Comparison of ENCODE assay signal across 8 cellular contexts in the genomic region with DNA sequence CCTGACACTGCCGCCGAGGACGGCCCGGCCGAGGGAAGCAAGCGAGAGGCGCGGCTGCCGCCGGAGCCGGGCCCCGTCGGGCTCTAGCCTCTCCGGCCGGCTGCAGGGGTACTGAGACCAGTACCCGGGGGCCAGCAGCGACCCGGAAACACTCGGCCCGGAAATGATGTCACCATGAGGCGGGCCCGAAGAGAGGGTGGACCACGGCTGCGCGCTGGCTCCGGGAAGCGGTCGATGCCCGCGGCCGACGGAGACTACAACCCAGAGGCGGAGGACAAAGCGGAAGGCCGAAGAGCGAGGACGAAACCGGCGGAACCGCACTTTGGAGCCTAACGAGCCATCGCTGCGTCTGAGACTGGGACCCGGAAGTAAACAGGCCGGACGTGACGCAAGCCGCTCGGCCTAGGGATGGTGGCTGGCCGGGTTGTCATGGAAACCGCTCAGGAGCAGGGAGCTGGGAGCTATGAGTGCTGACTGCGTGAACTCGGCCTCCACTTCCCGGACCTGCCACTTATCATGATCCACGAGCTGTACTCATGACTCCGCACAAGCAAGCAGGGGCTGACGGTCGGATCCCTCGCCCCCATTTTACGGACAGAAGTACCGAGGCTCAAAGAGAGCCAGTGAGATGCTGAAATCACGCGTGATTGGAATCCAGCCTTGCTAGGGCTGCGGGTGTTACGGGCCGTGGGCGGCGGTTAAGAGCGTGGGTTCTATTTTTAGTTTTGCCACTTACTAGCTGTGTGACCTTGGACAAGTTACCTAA. TPM values are rescaled to one million over a fixed set of nuclear protein-coding genes. Genes with fewer than 3 reads are reported as not detected.
DNase-seq lines count a peak whose midpoint lies in the region; ATAC-seq and TF ChIP-seq lines count a peak whose summit lies in the region.

A gene with protein sequence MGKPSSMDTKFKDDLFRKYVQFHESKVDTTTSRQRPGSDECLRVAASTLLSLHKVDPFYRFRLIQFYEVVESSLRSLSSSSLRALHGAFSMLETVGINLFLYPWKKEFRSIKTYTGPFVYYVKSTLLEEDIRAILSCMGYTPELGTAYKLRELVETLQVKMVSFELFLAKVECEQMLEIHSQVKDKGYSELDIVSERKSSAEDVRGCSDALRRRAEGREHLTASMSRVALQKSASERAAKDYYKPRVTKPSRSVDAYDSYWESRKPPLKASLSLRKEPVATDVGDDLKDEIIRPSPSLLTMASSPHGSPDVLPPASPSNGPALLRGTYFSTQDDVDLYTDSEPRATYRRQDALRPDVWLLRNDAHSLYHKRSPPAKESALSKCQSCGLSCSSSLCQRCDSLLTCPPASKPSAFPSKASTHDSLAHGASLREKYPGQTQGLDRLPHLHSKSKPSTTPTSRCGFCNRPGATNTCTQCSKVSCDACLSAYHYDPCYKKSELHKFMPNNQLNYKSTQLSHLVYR (minus strand): TSS at position 150 of the 766 bp plus-strand sequence. CDS start 7,039 bp downstream, outside the sequence.

- peak; percentile 47 for TF ChIP-seq POLR2A in esophagus muscularis mucosa (IDR thresholded peaks at IDR 0.05; ENCODE audit: low read depth)

- no peak; the same call in 1 of the 2 replicates for TF ChIP-seq CTCF in PC-9 (conservative IDR thresholded peaks at IDR 0.05)
- TF ChIP-seq CTCF in esophagus muscularis mucosa (IDR thresholded peaks at IDR 0.05): no peak

- H3K4me1 Mint-ChIP-seq in activated T-cell treated with anti-CD3 and anti-CD28 coated beads, Interleukin-2, amount 50 U/mL, for 24 hours (ENCODE audit: low read depth): peaks cover 39% of the 10 kb centered on the region

- peak within 1 kb of the TSS; percentile 96 for H3K27ac ChIP-seq in PC-9
- peak within 1 kb of the TSS; percentile 97 to 99 (median 97) for H3K27ac ChIP-seq in esophagus muscularis mucosa (replicated peaks in 1 of 4)
- peak within 1 kb of the TSS; percentile 96 for H3K27ac ChIP-seq in muscle layer of duodenum (ENCODE audit: low read length)

- H3K4me3 Mint-ChIP-seq in activated T-cell treated with anti-CD3 and anti-CD28 coated beads, Interleukin-2, amount 50 U/mL, for 24 hours: peak within 1 kb of the TSS; percentile 99

- WGBS in esophagus muscularis mucosa: 1% methylated on average over 16 of the region's 69 CpGs

- H3K4me1 ChIP-seq in PC-9 (replicated peaks; ENCODE audit: insufficient read depth): peaks cover 32% of the 10 kb centered on the region
- H3K4me1 ChIP-seq in esophagus muscularis mucosa: peaks cover 38 to 52% (median 44%) of the 10 kb centered on the region in 4 donors
- H3K4me1 ChIP-seq in muscle layer of duodenum (ENCODE audit: control insufficient read depth in 1 of 2, insufficient read depth in 2 of 2, low read length in 2 of 2): peaks cover 10 to 33% of the 10 kb centered on the region in 2 donors

- no peaks in the 10 kb centered on the region for H3K9me2 ChIP-seq in PC-9 (ENCODE audit: insufficient read depth)

- no peaks in the 10 kb centered on the region for H3K36me3 ChIP-seq in PC-9 (ENCODE audit: low read depth)
- no peaks in the 10 kb centered on the region for H3K36me3 ChIP-seq in esophagus muscularis mucosa
- peaks cover 0 to 6% of the 10 kb centered on the region in 2 donors for H3K36me3 ChIP-seq in muscle layer of duodenum (ENCODE audit: control insufficient read depth in 1 of 2, insufficient read depth in 2 of 2, low read length in 2 of 2)

- H3K4me3 ChIP-seq in PC-9 (peak within 1 kb of the TSS; percentile 90), esophagus muscularis mucosa (peak within 1 kb of the TSS; percentile 69 to 99 (median 98)), muscle layer of duodenum (ENCODE audit: low read depth in 1 of 2, low read length in 2 of 2) (peak within 1 kb of the TSS; percentile 94 to 98)

- intact Hi-C loops in PC-9 (cut with micrococcal nuclease; ENCODE audit: unreplicated experiment): loop anchor here (1.0 to 5.0 kb wide), 2 partner anchors 13 to 252 kb away; no protein-coding TSS in a partner anchor
- intact Hi-C loops in esophagus muscularis mucosa (cut with DNase I): no loop called here

- peaks cover 22% of the 10 kb centered on the region for H3K36me3 Mint-ChIP-seq in activated T-cell treated with anti-CD3 and anti-CD28 coated beads, Interleukin-2, amount 50 U/mL, for 24 hours (ENCODE audit: low read depth)

- BruUV-seq in PC-9 (replicated peaks; lab: Mats Ljungman, UMichigan): no TSS peak

- DNase-seq in DMS153 (lab: John Stamatoyannopoulos, UW) (peak; percentile 89), PC-9 (peak; percentile 90 to 93), esophagus muscularis mucosa (ENCODE audit: extremely low spot score) (peak; percentile 99)
- peak; percentile 95 for DNase-seq in activated T-cell treated with anti-CD3 and anti-CD28 coated beads, Interleukin-2, amount 50 U/mL, for 24 hours
- DNase-seq in stimulated activated CD8-positive, alpha-beta memory T cell treated with anti-CD3 and anti-CD28 coated beads, Interleukin-7, amount 100 ng/mL, for 24 hours (ENCODE audit: low read depth): peak; percentile 89

- peaks cover 48% of the 10 kb centered on the region for H3K79me2 ChIP-seq in PC-9 (ENCODE audit: low read depth)

- H3K4me2 ChIP-seq in PC-9: peak within 1 kb of the TSS; percentile 86

- ATAC-seq in GM21576 (IDR thresholded peaks at IDR 0.05; ENCODE audit: unreplicated experiment): peak; percentile 84

- no peaks in the 10 kb centered on the region for H3K27me3 Mint-ChIP-seq in activated T-cell treated with anti-CD3 and anti-CD28 coated beads, Interleukin-2, amount 50 U/mL, for 24 hours

- POLR2A ChIA-PET in PC-9 (lab: Charles Lee; ENCODE audit: unreplicated experiment): interaction anchor here (0.5 to 0.8 kb wide), 4 partner anchors 198 to 634 kb away, joined by 3 to 21 read pairs (median 4); no protein-coding TSS in a partner anchor

- peaks cover 31% of the 10 kb centered on the region for H3F3A ChIP-seq in PC-9 (ENCODE audit: insufficient read depth, low read depth)

- H3K9me3 Mint-ChIP-seq in activated T-cell treated with anti-CD3 and anti-CD28 coated beads, Interleukin-2, amount 50 U/mL, for 24 hours: no peaks in the 10 kb centered on the region

- peak within 1 kb of the TSS; percentile 95 for H2AFZ ChIP-seq in PC-9

- TF ChIP-seq EP300 in Ishikawa (IDR thresholded peaks at IDR 0.05; ENCODE audit: borderline replicate concordance): no peak
- no peak for TF ChIP-seq EP300 in esophagus muscularis mucosa (IDR thresholded peaks at IDR 0.05)

- no peaks in the 10 kb centered on the region for H3K27me3 ChIP-seq in PC-9 (ENCODE audit: insufficient read depth, low read depth)
- no peaks in the 10 kb centered on the region for H3K27me3 ChIP-seq in esophagus muscularis mucosa
- no peaks in the 10 kb centered on the region for H3K27me3 ChIP-seq in muscle layer of duodenum (ENCODE audit: low read depth, low read length)

- no peaks in the 10 kb centered on the region for H3K9me3 ChIP-seq in PC-9 (ENCODE audit: insufficient read depth, low read depth)
- no peaks in the 10 kb centered on the region for H3K9me3 ChIP-seq in esophagus muscularis mucosa
- no peaks in the 10 kb centered on the region for H3K9me3 ChIP-seq in muscle layer of duodenum (ENCODE audit: control insufficient read depth in 1 of 2, low read length in 2 of 2)

- H4K20me1 ChIP-seq in PC-9 (ENCODE audit: insufficient read depth): peaks cover 32% of the 10 kb centered on the region

- CTCF ChIA-PET in PC-9 (lab: Charles Lee): interaction anchor here (0.5 to 0.8 kb wide), 3 partner anchors 9 to 814 kb away, joined by 3 to 4 read pairs (median 3); no protein-coding TSS in a partner anchor

- H3K27ac Mint-ChIP-seq in activated T-cell treated with anti-CD3 and anti-CD28 coated beads, Interleukin-2, amount 50 U/mL, for 24 hours: peak within 1 kb of the TSS; percentile 100

- TF ChIP-seq RAD21 in Ishikawa (IDR thresholded peaks at IDR 0.05; ENCODE audit: low read depth): no peak

TF ChIP-seq in Ishikawa, 13 proteins besides CTCF, POLR2A, EP300 and RAD21:
- TF ChIP-seq EGR1 (IDR thresholded peaks at IDR 0.05) (no peak), YY1 (IDR thresholded peaks at IDR 0.05; ENCODE audit: low read depth) (peak; percentile 70; the same call in 1 of the 2 replicates), TAF1 (IDR thresholded peaks at IDR 0.05; ENCODE audit: low read depth) (peak; percentile 54), CEBPB (IDR thresholded peaks at IDR 0.05) (no peak), CREB1 (IDR thresholded peaks at IDR 0.05; ENCODE audit: low read depth) (peak; percentile 90), TCF12 (IDR thresholded peaks at IDR 0.05; ENCODE audit: low read depth) (0 out of 2 replicates have a peak, but pooled peaks have one; percentile 29)
- TF ChIP-seq, protein P1, sequence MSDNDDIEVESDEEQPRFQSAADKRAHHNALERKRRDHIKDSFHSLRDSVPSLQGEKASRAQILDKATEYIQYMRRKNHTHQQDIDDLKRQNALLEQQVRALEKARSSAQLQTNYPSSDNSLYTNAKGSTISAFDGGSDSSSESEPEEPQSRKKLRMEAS (IDR thresholded peaks at IDR 0.05): peak; percentile 67

RNA-seq across cellular contexts. Expression of the gene that starts here (rescaled TPM):
- total RNA-seq in PC-9 (2021) (7.3 and 10.9 TPM in 2 replicates), esophagus muscularis mucosa (1 to 10 TPM; 4.0 to 6.7 (median 5.5) TPM)

Comparison
In these comparisons a context has a peak if more than half of its experiments do, and no peak if none do; other contexts are left out.
1. Peak in every context shown above with its lines: DNase-seq, ATAC-seq, H3K4me3 ChIP-seq and H3K27ac ChIP-seq.